Comparison of ENCODE assay signal across 15 cellular contexts in genomic region chr21:16908087-16908486, GRCh38.
DNase-seq lines count a peak whose midpoint lies in the region; ATAC-seq, FAIRE-seq and TF ChIP-seq lines count a peak whose summit lies in the region.
"Had no signal": no experiment of that assay in that cellular context is flagged by ENCODE, and none has a peak within 500 bp of the region (broad histone marks: within the 10 kb centered on the region; RNA-seq: fewer than 3 reads in every experiment).

No MANE protein-coding gene starts in this region.

- FAIRE-seq in GM19239 (lab: Jason Lieb, UNC) = no peak
- FAIRE-seq: H54, islet of Langerhans had no signal

- no peak for ATAC-seq in SK-N-SH treated with all-trans-retinoic acid at 6 μM for 48 hours

- DNase-seq in Ammon's horn (ENCODE audit: low spot score) (peak; percentile 62), NCI-H1105 (lab: John Stamatoyannopoulos, UW) (peak; percentile 70), epithelial cell of prostate (ENCODE audit: low read depth, low spot score) (peak; percentile 87), myocyte (ENCODE audit: low read depth) (peak; percentile 26), DMS114 treated with DMSO at 0.1 percent for 48 hours (lab: John Stamatoyannopoulos, UW; ENCODE audit: unreplicated experiment) (no peak), GM19239 (ENCODE audit: insufficient read length, low spot score) (no peak)
- DNase-seq in stimulated activated CD4-positive, alpha-beta T cell treated with anti-CD3 and anti-CD28 coated beads, Interleukin-2, amount 100 ng/mL, for 24 hours = no peak
- DNase-seq: activated CD4-positive, alpha-beta T cell treated with anti-CD3 and anti-CD28 coated beads for 48 hours; spleen; T-helper 1 cell had no signal

- H3K27ac ChIP-seq in epithelial cell of prostate = peak overlapping the region; percentile 14
- H3K27ac ChIP-seq: BLaER1 treated with 17β-estradiol and CSF1 and Interleukin-3, amounts not matched to agents 10 nM and 100 nM; spleen; vagina had no signal

TF ChIP-seq in SK-N-SH treated with all-trans-retinoic acid at 6 μM for 48 hours, 23 proteins besides CTCF, POLR2A, EP300 and RAD21:
- TF ChIP-seq POU6F1 (CRISPR knock-in tag; IDR thresholded peaks at IDR 0.05; ENCODE audit: borderline replicate concordance, low read depth) (no peak), PATZ1 (CRISPR knock-in tag; IDR thresholded peaks at IDR 0.05; ENCODE audit: borderline replicate concordance) (no peak), CSDC2 (CRISPR knock-in tag; IDR thresholded peaks at IDR 0.05) (no peak), ZNF8 (CRISPR knock-in tag; IDR thresholded peaks at IDR 0.05) (no peak), SNAI2 (CRISPR knock-in tag; IDR thresholded peaks at IDR 0.05) (no peak), CSRNP3 (CRISPR knock-in tag; IDR thresholded peaks at IDR 0.05) (no peak), CREB5 (CRISPR knock-in tag; IDR thresholded peaks at IDR 0.05; ENCODE audit: low read depth) (no peak), ZFP3 (CRISPR knock-in tag; IDR thresholded peaks at IDR 0.05) (no peak), RARB (CRISPR knock-in tag; IDR thresholded peaks at IDR 0.05) (no peak), ZFP30 (CRISPR knock-in tag; IDR thresholded peaks at IDR 0.05) (no peak), ZNF565 (CRISPR knock-in tag; conservative IDR thresholded peaks at IDR 0.05; ENCODE audit: low read depth) (no peak), ESRRG (CRISPR knock-in tag; IDR thresholded peaks at IDR 0.05) (no peak), GLIS3 (CRISPR knock-in tag; IDR thresholded peaks at IDR 0.05) (no peak)

Comparison
In these comparisons a context has a peak if more than half of its experiments do, and no peak if none do; other contexts are left out.
1. DNase-seq: peak in Ammon's horn (single experiment), NCI-H1105 (single experiment), epithelial cell of prostate (single experiment) and myocyte (single experiment); none in DMS114 treated with DMSO at 0.1 percent for 48 hours (single experiment), stimulated activated CD4-positive, alpha-beta T cell treated with anti-CD3 and anti-CD28 coated beads, Interleukin-2, amount 100 ng/mL, for 24 hours (0 of 2) and GM19239 (single experiment).